Comparison of ENCODE assay signal across 9 cellular contexts in the genomic region with DNA sequence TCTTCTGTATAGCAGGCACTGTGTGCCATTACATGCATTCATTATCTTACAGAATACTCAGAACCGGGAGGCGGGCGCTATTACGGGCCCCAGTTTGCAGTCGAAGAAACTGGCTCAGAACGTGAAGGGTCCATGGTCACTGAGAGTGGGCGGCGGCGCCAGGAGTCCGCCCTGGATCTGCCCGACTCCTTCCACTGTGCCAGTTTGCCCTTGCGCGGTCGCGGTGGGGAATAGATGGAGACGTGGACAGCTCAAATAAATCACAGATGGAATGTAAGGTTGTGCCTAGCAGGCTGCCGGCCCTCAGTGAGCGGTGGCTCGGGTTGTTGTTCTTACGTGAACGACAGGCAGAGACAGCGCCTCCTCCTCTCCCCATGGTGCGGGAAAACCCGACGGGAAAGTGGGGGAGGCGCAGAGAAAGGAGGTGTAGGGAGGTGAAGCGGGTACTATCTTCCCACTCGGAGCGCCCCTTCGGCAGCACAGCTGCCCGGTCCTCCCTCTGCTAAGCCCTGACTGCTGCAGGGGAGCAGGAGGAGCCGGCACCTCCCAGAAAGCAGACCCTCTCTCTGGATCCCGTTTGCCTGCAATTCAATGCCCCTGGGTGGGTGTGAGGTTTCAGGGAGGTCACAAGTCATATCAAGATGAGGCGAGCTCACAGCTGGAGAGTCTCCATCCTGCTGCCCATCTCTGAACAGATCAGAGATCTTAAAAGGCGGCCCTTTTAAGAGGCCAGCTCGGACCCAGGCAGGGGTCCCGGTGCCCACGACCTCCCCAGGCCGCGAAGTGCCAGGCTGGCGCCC. TPM values are rescaled to one million over a fixed set of nuclear protein-coding genes. Genes with fewer than 3 reads are reported as not detected.
DNase-seq lines count a peak whose midpoint lies in the region; ATAC-seq, FAIRE-seq and TF ChIP-seq lines count a peak whose summit lies in the region.
"Had no signal": no experiment of that assay in that cellular context is flagged by ENCODE, and none has a peak within 500 bp of the region (broad histone marks: within the 10 kb centered on the region; RNA-seq: fewer than 3 reads in every experiment).

No MANE protein-coding gene starts in this region.

- peak overlapping the region; percentile 44 to 79; a peak in 5 of 6 replicates for H3K27ac ChIP-seq in A549
- peak overlapping the region in 1 of 2 donors; percentile 74 for H3K27ac ChIP-seq in coronary artery
- peak overlapping the region; percentile 99 for H3K27ac ChIP-seq in substantia nigra (ENCODE audit: low read depth, low read length, poor library complexity, severe bottlenecking)
- H3K27ac ChIP-seq: epithelial cell of prostate had no signal

- POLR2A ChIA-PET in A549 (lab: Yijun Ruan, JAX) (interaction anchor here (0.5 kb wide), 1 partner anchor 94 kb away, joined by 3 read pairs; no protein-coding TSS in a partner anchor), T-cell (lab: Charles Lee) (interaction anchor here (0.6 to 1.3 kb wide), 4 partner anchors 18 to 92 kb away, joined by 3 to 6 read pairs (median 3); no protein-coding TSS in a partner anchor)

- H3K9me3 Mint-ChIP-seq in T-cell = no peaks in the 10 kb centered on the region
- no peaks in the 10 kb centered on the region for H3K9me3 Mint-ChIP-seq in memory B cell

- H3K27ac Mint-ChIP-seq in T-cell = peak overlapping the region in 1 of 2 donors; percentile 39
- H3K27ac Mint-ChIP-seq in memory B cell = peak overlapping the region; percentile 77

- FAIRE-seq in A549 (lab: Jason Lieb, UNC) = no peak

- DNase-seq in A549 (ENCODE audit: low read depth in 1 of 2, low spot score in 1 of 2) (no peak), T-cell (peak in 14 of 34 experiments; percentile 9 to 46 (median 22)), coronary artery (ENCODE audit: low spot score) (no peak), memory B cell (ENCODE audit: low spot score in 2 of 2) (peak in 1 of 2 donors; percentile 51), substantia nigra (lab: John Stamatoyannopoulos, UW) (peak in 39 of 49 donors; percentile 26 to 89 (median 58)), OCI-M2 (lab: John Stamatoyannopoulos, UW; ENCODE audit: unreplicated experiment) (no peak)

- peak; percentile 17 to 36; a peak in 4 of 6 replicates for ATAC-seq in A549
- peak; percentile 12 for ATAC-seq in GM18517 (IDR thresholded peaks at IDR 0.05; ENCODE audit: unreplicated experiment)
- peak; percentile 7 to 25 (median 19) for ATAC-seq in T-cell (replicated peaks in 1 of 4)
- peak; percentile 4 for ATAC-seq in memory B cell (ENCODE audit: low read depth)
- ATAC-seq in HG03196 (IDR thresholded peaks at IDR 0.05; ENCODE audit: unreplicated experiment) = no peak

- H3K27me3 Mint-ChIP-seq in T-cell (peaks cover 9 to 10% of the 10 kb centered on the region in 2 donors), memory B cell (no peaks in the 10 kb centered on the region)

- H3K4me3 Mint-ChIP-seq in T-cell = peak overlapping the region; percentile 81 to 90 (median 83)
- H3K4me3 Mint-ChIP-seq in memory B cell = peak overlapping the region; percentile 83

- peak overlapping the region; percentile 94 for H3K4me2 ChIP-seq in A549

- H3K4me3 ChIP-seq in A549 (peak overlapping the region; percentile 50), coronary artery (peak overlapping the region; percentile 75)

- TF ChIP-seq CTCF in A549 (IDR thresholded peaks at IDR 0.05) (no peak), coronary artery (IDR thresholded peaks at IDR 0.05) (no peak)

- H3K36me3 Mint-ChIP-seq in T-cell (no peaks in the 10 kb centered on the region), memory B cell (no peaks in the 10 kb centered on the region)

- TF ChIP-seq POLR2A in A549 (IDR thresholded peaks at IDR 0.05; ENCODE audit: low read length) = no peak

- TF ChIP-seq EP300 in A549 (IDR thresholded peaks at IDR 0.05) = no peak

- no peaks in the 10 kb centered on the region for H3K9me3 ChIP-seq in A549

- 45% methylated on average over 27 of the region's 41 CpGs for WGBS in A549 (ENCODE audit: missing lambda C conversion rate)

- H3K4me1 Mint-ChIP-seq in T-cell = peaks cover 33 to 54% (median 40%) of the 10 kb centered on the region in 3 donors
- H3K4me1 Mint-ChIP-seq in memory B cell = peaks cover 38% of the 10 kb centered on the region

- no peaks in the 10 kb centered on the region for H3K4me1 ChIP-seq in A549

- CTCF ChIA-PET in A549 (lab: Yijun Ruan, JAX) (interaction anchor here (0.5 to 4.7 kb wide), 32 partner anchors 8 to 246 kb away, joined by 3 to 24 read pairs (median 3); no protein-coding TSS in a partner anchor), T-cell (lab: Charles Lee) (interaction anchor here (0.6 to 3.4 kb wide), 16 partner anchors 21 to 596 kb away, joined by 3 to 20 read pairs (median 6); a partner anchor contains a TSS)

- no peak for TF ChIP-seq RAD21 in A549 (conservative IDR thresholded peaks at IDR 0.05 in 1 of 2, IDR thresholded peaks at IDR 0.05 in 1 of 2)

TF ChIP-seq in A549, 52 proteins besides CTCF, POLR2A, EP300 and RAD21:
- TF ChIP-seq FOSL2 (IDR thresholded peaks at IDR 0.05) = no peak
- no peak for TF ChIP-seq FOSL2 (CRISPR knock-in tag; IDR thresholded peaks at IDR 0.05)
- no peak for TF ChIP-seq HOXA7 (CRISPR knock-in tag; IDR thresholded peaks at IDR 0.05)
- TF ChIP-seq BHLHE40 (IDR thresholded peaks at IDR 0.05; ENCODE audit: low read depth, low read length) = no peak
- no peak for TF ChIP-seq KDM5A (IDR thresholded peaks at IDR 0.05)
- TF ChIP-seq, protein P1, sequence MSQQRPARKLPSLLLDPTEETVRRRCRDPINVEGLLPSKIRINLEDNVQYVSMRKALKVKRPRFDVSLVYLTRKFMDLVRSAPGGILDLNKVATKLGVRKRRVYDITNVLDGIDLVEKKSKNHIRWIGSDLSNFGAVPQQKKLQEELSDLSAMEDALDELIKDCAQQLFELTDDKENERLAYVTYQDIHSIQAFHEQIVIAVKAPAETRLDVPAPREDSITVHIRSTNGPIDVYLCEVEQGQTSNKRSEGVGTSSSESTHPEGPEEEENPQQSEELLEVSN (IDR thresholded peaks at IDR 0.05; ENCODE audit: borderline replicate concordance, low read depth) = no peak
- TF ChIP-seq ZC3H11A (IDR thresholded peaks at IDR 0.05) = no peak
- TF ChIP-seq, protein P2, sequence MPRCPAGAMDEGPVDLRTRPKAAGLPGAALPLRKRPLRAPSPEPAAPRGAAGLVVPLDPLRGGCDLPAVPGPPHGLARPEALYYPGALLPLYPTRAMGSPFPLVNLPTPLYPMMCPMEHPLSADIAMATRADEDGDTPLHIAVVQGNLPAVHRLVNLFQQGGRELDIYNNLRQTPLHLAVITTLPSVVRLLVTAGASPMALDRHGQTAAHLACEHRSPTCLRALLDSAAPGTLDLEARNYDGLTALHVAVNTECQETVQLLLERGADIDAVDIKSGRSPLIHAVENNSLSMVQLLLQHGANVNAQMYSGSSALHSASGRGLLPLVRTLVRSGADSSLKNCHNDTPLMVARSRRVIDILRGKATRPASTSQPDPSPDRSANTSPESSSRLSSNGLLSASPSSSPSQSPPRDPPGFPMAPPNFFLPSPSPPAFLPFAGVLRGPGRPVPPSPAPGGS (IDR thresholded peaks at IDR 0.05) = no peak
- TF ChIP-seq NPAS2 (CRISPR knock-in tag; IDR thresholded peaks at IDR 0.05; ENCODE audit: borderline replicate concordance) = no peak
- TF ChIP-seq KDM1A (IDR thresholded peaks at IDR 0.05; ENCODE audit: low read depth) = no peak
- TF ChIP-seq HOXB13 (CRISPR knock-in tag; IDR thresholded peaks at IDR 0.05; ENCODE audit: low read depth) = no peak
- TF ChIP-seq, protein P3, sequence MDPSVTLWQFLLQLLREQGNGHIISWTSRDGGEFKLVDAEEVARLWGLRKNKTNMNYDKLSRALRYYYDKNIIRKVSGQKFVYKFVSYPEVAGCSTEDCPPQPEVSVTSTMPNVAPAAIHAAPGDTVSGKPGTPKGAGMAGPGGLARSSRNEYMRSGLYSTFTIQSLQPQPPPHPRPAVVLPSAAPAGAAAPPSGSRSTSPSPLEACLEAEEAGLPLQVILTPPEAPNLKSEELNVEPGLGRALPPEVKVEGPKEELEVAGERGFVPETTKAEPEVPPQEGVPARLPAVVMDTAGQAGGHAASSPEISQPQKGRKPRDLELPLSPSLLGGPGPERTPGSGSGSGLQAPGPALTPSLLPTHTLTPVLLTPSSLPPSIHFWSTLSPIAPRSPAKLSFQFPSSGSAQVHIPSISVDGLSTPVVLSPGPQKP (IDR thresholded peaks at IDR 0.05; ENCODE audit: low read depth, low read length) = no peak
- TF ChIP-seq, protein P4, sequence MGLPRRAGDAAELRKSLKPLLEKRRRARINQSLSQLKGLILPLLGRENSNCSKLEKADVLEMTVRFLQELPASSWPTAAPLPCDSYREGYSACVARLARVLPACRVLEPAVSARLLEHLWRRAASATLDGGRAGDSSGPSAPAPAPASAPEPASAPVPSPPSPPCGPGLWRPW (IDR thresholded peaks at IDR 0.05) = no peak
- no peak for TF ChIP-seq HDAC2 (IDR thresholded peaks at IDR 0.05)
- TF ChIP-seq CHD2 (IDR thresholded peaks at IDR 0.05; ENCODE audit: low read length, partially characterized antibody) = no peak
- no peak for TF ChIP-seq HEYL (CRISPR knock-in tag; IDR thresholded peaks at IDR 0.05)

RNA-seq across cellular contexts. Expression of a gene that starts 1.1 kb away (rescaled TPM):
- polyA plus RNA-seq in A549 (2011; rRNA removed) (0.08 and 0.16 TPM in 2 replicates), A549 (2017; fragmentation: RNase III; extraction: RNeasy Plus Mini Kit Qiagen cat#74134 plus additional on column Dnase treatment) (0.12 to 0.32 TPM (median 0.12 TPM) in 3 replicates)
- 0.15 and 0.21 TPM in 2 replicates for polyA plus RNA-seq in A549 (2012; cell fraction: cytosol; rRNA removed)
- polyA plus RNA-seq in A549 (2012; cell fraction: nucleus; rRNA removed) = 0.40 and 0.60 TPM in 2 replicates
- 0.17 TPM in 1 of 2 replicates, not detected in the other for polyA minus RNA-seq in A549 (2011; rRNA and poly(A)+ RNA removed)
- total RNA-seq in T-cell = 1 to 10 TPM; 3.5 to 4.6 (median 3.8) TPM

RNA-seq across cellular contexts. Expression of a gene that starts 57.5 kb away (rescaled TPM):
- polyA plus RNA-seq in A549 (2011; rRNA removed) = 7.7 and 8.3 TPM in 2 replicates
- 3.7 and 5.0 TPM in 2 replicates for polyA plus RNA-seq in A549 (2012; cell fraction: cytosol; rRNA removed)
- 4.8 and 7.2 TPM in 2 replicates for polyA plus RNA-seq in A549 (2012; cell fraction: nucleus; rRNA removed)
- 6.4 to 7.2 TPM (median 7.1 TPM) in 3 replicates for polyA plus RNA-seq in A549 (2017; fragmentation: RNase III; extraction: RNeasy Plus Mini Kit Qiagen cat#74134 plus additional on column Dnase treatment)
- 7.4 and 11.1 TPM in 2 replicates for polyA minus RNA-seq in A549 (2011; rRNA and poly(A)+ RNA removed)
- total RNA-seq in T-cell = 100 to 1,000 TPM; 120 to 254 (median 123) TPM

RNA-seq across cellular contexts. Expression of a gene that starts 58.0 kb away (rescaled TPM):
- 40.5 and 61.3 TPM in 2 replicates for polyA plus RNA-seq in A549 (2011; rRNA removed)
- polyA plus RNA-seq in A549 (2012; cell fraction: cytosol; rRNA removed) = 9.1 TPM in 2 replicates
- 5.5 and 8.3 TPM in 2 replicates for polyA plus RNA-seq in A549 (2012; cell fraction: nucleus; rRNA removed)
- polyA plus RNA-seq in A549 (2017; fragmentation: RNase III; extraction: RNeasy Plus Mini Kit Qiagen cat#74134 plus additional on column Dnase treatment) = 41.0 to 44.3 TPM (median 41.9 TPM) in 3 replicates
- polyA minus RNA-seq in A549 (2011; rRNA and poly(A)+ RNA removed) = 18.9 and 21.3 TPM in 2 replicates
- total RNA-seq in T-cell = 10 to 100 TPM; 12.4 to 16.9 (median 15.2) TPM

Comparison
In these comparisons a context has a peak if more than half of its experiments do, and no peak if none do; other contexts are left out.
1. DNase-seq: peak in substantia nigra (39 of 49); none in A549 (0 of 2), coronary artery (single experiment) and OCI-M2 (single experiment).